ENCODE assay signal across 8 cellular contexts in genomic region chr9:100098887-100099721, GRCh38. TPM values are rescaled to one million over a fixed set of nuclear protein-coding genes. Genes with fewer than 3 reads are reported as not detected.
A peak's percentile ranks its signal among the peaks of the same experiment; 100 is the strongest.
DNase-seq lines count a peak whose midpoint lies in the region; ATAC-seq and TF ChIP-seq lines count a peak whose summit lies in the region.

Gene ERP44, minus strand, starts transcription at chr9:100099000. Its CDS starts 160 bp downstream, at chr9:100098840.
Gene INVS, plus strand, starts transcription at chr9:100099243. Its CDS starts 5,279 bp downstream, at chr9:100104522.

- WGBS in lung, 2 donors: 0 to 1% methylated on average over 50 to 54 of the region's 54 CpGs

- H3K36me3 ChIP-seq in CD8-positive, alpha-beta memory T cell (ENCODE audit: insufficient read depth, low read length): peaks cover 2% of the 10 kb centered on the region
- peaks cover 0 to 1% of the 10 kb centered on the region in 2 donors for H3K36me3 ChIP-seq in lung (ENCODE audit: control insufficient read depth in 2 of 2, insufficient read depth in 2 of 2, low read length in 2 of 2)

- H3K9me3 ChIP-seq in CD8-positive, alpha-beta memory T cell (ENCODE audit: low read length): no peaks in the 10 kb centered on the region
- H3K9me3 ChIP-seq in lung (ENCODE audit: control insufficient read depth in 2 of 2, insufficient read depth in 1 of 2, low read length in 1 of 2): no peaks in the 10 kb centered on the region

- H3K4me3 ChIP-seq in CD8-positive, alpha-beta memory T cell (ENCODE audit: low read length): peak within 1 kb of the TSS; percentile 94
- H3K4me3 ChIP-seq in lung: peak within 1 kb of the TSS; percentile 97

- no peak for TF ChIP-seq CTCF in lung (IDR thresholded peaks at IDR 0.05; ENCODE audit: control extremely low read depth, extremely low read depth)

- POLR2A ChIA-PET in CD8-positive, alpha-beta memory T cell (lab: Charles Lee): interaction anchor here (1.1 kb wide), 1 partner anchor 12 kb away, joined by 4 read pairs; no protein-coding TSS in a partner anchor

- peak; percentile 95 to 98 (median 96) for DNase-seq in CD8-positive, alpha-beta memory T cell
- DNase-seq in HS-5 (ENCODE audit: low read depth) (peak; percentile 96), lung (ENCODE audit: low spot score) (peak; percentile 99)
- DNase-seq in NK-92 treated with Interleukin-12 subunit alpha and Interleukin-12 subunit beta, amount 100 ng/mL, for 24 hours (lab: John Stamatoyannopoulos, UW): peak; percentile 92
- DNase-seq in activated CD8-positive, alpha-beta memory T cell treated with anti-CD3 and anti-CD28 coated beads for 24 hours: peak; percentile 95
- DNase-seq in effector CD8-positive, alpha-beta T cell (lab: John Stamatoyannopoulos, UW): peak; percentile 96
- DNase-seq in stimulated activated CD4-positive, alpha-beta T cell treated with anti-CD3 and anti-CD28 coated beads, TNF-alpha, amount 100 ng/mL, for 4 hours (ENCODE audit: low read depth in 3 of 3): peak; percentile 88 to 93 (median 93)

- peaks cover 40 to 54% (median 50%) of the 10 kb centered on the region in 3 donors for H3K4me1 Mint-ChIP-seq in CD8-positive, alpha-beta memory T cell

- ATAC-seq in GM19468 (IDR thresholded peaks at IDR 0.05; ENCODE audit: extremely low read depth, unreplicated experiment) (peak; percentile 90), lung (ENCODE audit: insufficient read depth, low FRiP score) (peak; percentile 99)

- peaks cover 29% of the 10 kb centered on the region for H3K4me1 ChIP-seq in CD8-positive, alpha-beta memory T cell (ENCODE audit: insufficient read depth, low read length)
- H3K4me1 ChIP-seq in lung (ENCODE audit: control insufficient read depth in 2 of 2, insufficient read depth in 2 of 2, low read length in 2 of 2): peaks cover 0 to 4% of the 10 kb centered on the region in 2 donors

- H3K27ac Mint-ChIP-seq in CD8-positive, alpha-beta memory T cell: peak within 1 kb of the TSS; percentile 87 to 100 (median 98)

- H3K27ac ChIP-seq in CD8-positive, alpha-beta memory T cell (ENCODE audit: low read depth, low read length): peak within 1 kb of the TSS; percentile 85
- peak within 1 kb of the TSS; percentile 81 to 96 for H3K27ac ChIP-seq in lung (ENCODE audit: low read depth in 1 of 2, low read length in 1 of 2)

- H3K27me3 ChIP-seq in CD8-positive, alpha-beta memory T cell (ENCODE audit: insufficient read depth, low read length, poor library complexity, severe bottlenecking): no peaks in the 10 kb centered on the region
- no peaks in the 10 kb centered on the region for H3K27me3 ChIP-seq in lung (ENCODE audit: control insufficient read depth, insufficient read depth)

- H3K4me3 Mint-ChIP-seq in CD8-positive, alpha-beta memory T cell: peak within 1 kb of the TSS; percentile 98 to 100 (median 100)

- CTCF ChIA-PET in CD8-positive, alpha-beta memory T cell (lab: Charles Lee): no interaction called here

- H3K9me3 Mint-ChIP-seq in CD8-positive, alpha-beta memory T cell: no peaks in the 10 kb centered on the region

- H3K27me3 Mint-ChIP-seq in CD8-positive, alpha-beta memory T cell: no peaks in the 10 kb centered on the region

- peaks cover 0 to 28% (median 2%) of the 10 kb centered on the region in 3 donors for H3K36me3 Mint-ChIP-seq in CD8-positive, alpha-beta memory T cell

RNA-seq across cellular contexts. Expression of gene ERP44, which starts in this region (rescaled TPM):
- total RNA-seq in CD8-positive, alpha-beta memory T cell: 10 to 100 TPM; 16.0 to 16.8 TPM
- 40.6 TPM for polyA plus RNA-seq in CD8-positive, alpha-beta memory T cell
- 10 to 100 TPM; 22.6 to 27.2 TPM for total RNA-seq in lung
- polyA plus RNA-seq in lung: 10 to 100 TPM; 26.7 to 27.6 TPM

RNA-seq across cellular contexts. Expression of gene INVS, which starts in this region (rescaled TPM):
- total RNA-seq in CD8-positive, alpha-beta memory T cell: 10 to 100 TPM; 16.8 to 18.1 TPM
- polyA plus RNA-seq in CD8-positive, alpha-beta memory T cell: 9.4 TPM
- total RNA-seq in lung: 10 to 100 TPM; 19.1 to 52.1 TPM
- polyA plus RNA-seq in lung: 1 to 10 TPM; 3.4 to 5.8 TPM

Comparison
In these comparisons a context has a peak if more than half of its experiments do, and no peak if none do; other contexts are left out.
1. Peak in every context shown above with its lines: DNase-seq, ATAC-seq, H3K4me3 ChIP-seq and H3K27ac ChIP-seq.